In genomic region chr19:49145485-49146407, GRCh38 we compare ENCODE assay signal across 8 cellular contexts. TPM values are rescaled to one million over a fixed set of nuclear protein-coding genes. Genes with fewer than 3 reads are reported as not detected.
DNase-seq lines count a peak whose midpoint lies in the region; ATAC-seq and TF ChIP-seq lines count a peak whose summit lies in the region.

No MANE protein-coding gene starts in this region.

- DNase-seq in GM12864 (ENCODE audit: low read depth) = peak; percentile 15
- DNase-seq in NCI-H146 treated with DMSO at 0.1 percent for 48 hours (lab: John Stamatoyannopoulos, UW; ENCODE audit: unreplicated experiment) = peak; percentile 30
- peak; percentile 71 to 79 for DNase-seq in activated CD4-positive, alpha-beta T cell treated with anti-CD3 and anti-CD28 coated beads for 4 hours
- no peak for DNase-seq in coronary artery (ENCODE audit: low spot score)
- peak; percentile 77 for DNase-seq in left lobe of liver (ENCODE audit: low spot score)
- DNase-seq in stimulated activated CD4-positive, alpha-beta T cell treated with anti-CD3 and anti-CD28 coated beads, Interleukin-4, amount 100 ng/mL, for 1 hour = peak; percentile 79

- TF ChIP-seq CTCF in GM12864 (IDR thresholded peaks at IDR 0.05; ENCODE audit: low read depth, low read length, missing control alignments) (peak; percentile 87), coronary artery (IDR thresholded peaks at IDR 0.05) (peak; percentile 92)

- H3K27ac ChIP-seq in coronary artery = peak overlapping the region in 1 of 2 donors; percentile 78

- ATAC-seq in left lobe of liver = peak; percentile 37
- no peak for ATAC-seq in HG03354 (IDR thresholded peaks at IDR 0.05; ENCODE audit: poor library complexity, severe bottlenecking, unreplicated experiment)
- no peak for ATAC-seq in HG02759 (IDR thresholded peaks at IDR 0.05; ENCODE audit: unreplicated experiment)

- H3K4me3 ChIP-seq in GM12864 (ENCODE audit: low read depth, low read length) (no peak overlapping the region), coronary artery (peak overlapping the region; percentile 67)

RNA-seq across cellular contexts. Expression of gene HRC, which starts 9.4 kb away (rescaled TPM):
- total RNA-seq in left lobe of liver = not detected

RNA-seq across cellular contexts. Expression of gene TRPM4, which starts 11.8 kb away (rescaled TPM):
- total RNA-seq in left lobe of liver = 15.0 TPM

RNA-seq across cellular contexts. Expression of gene PPFIA3, which starts 26.4 kb away (rescaled TPM):
- 2.3 TPM for total RNA-seq in left lobe of liver

RNA-seq across cellular contexts. Expression of gene C19orf73, which starts 26.8 kb away (rescaled TPM):
- total RNA-seq in left lobe of liver = 2.2 TPM

RNA-seq across cellular contexts. Expression of gene LIN7B, which starts 31.6 kb away (rescaled TPM):
- 5.5 TPM for total RNA-seq in left lobe of liver
